ENCODE assay signal across 20 cellular contexts in the genomic region with DNA sequence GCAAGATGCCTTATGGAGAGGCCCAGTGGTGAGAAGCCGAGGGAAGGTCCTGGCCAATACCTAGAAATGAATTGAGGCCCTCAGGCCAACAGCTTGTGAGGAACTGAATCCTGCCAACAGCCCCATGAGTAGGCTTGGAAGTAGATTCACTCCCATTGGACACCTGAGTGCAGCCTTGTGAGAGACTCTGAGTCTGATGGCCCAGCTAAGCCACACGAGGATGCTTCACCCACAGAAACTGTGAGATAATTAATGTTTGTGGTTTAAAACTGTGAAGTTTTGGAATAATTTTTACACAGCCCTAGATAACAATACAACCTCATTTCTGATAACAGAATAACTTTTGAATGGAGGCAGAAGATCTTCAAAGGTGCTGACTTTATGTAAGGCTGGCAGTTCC.
"Had no signal": no experiment of that assay in that cellular context is flagged by ENCODE, and none has a peak within 500 bp of the region (broad histone marks: within the 10 kb centered on the region; RNA-seq: fewer than 3 reads in every experiment).

No MANE protein-coding gene starts in this region.

- H3K4me1 Mint-ChIP-seq: naive thymus-derived CD8-positive, alpha-beta T cell had no signal

- H3K4me1 ChIP-seq: spleen, stomach, transverse colon had no signal

- H3K9me3 ChIP-seq: esophagus muscularis mucosa, gastroesophageal sphincter, mucosa of descending colon, neutrophil, spleen, stomach, thoracic aorta, transverse colon had no signal

- H3K36me3 Mint-ChIP-seq: naive thymus-derived CD8-positive, alpha-beta T cell had no signal

- H3K36me3 ChIP-seq: esophagus muscularis mucosa, gastroesophageal sphincter, neutrophil, spleen, stomach, thoracic aorta, transverse colon had no signal

- H3K4me3 ChIP-seq: dorsolateral prefrontal cortex, esophagus muscularis mucosa, gastroesophageal sphincter, mucosa of descending colon, spleen, stomach, thoracic aorta, transverse colon had no signal

- ATAC-seq: gastroesophageal sphincter; left lobe of liver; mucosa of descending colon; naive thymus-derived CD8-positive, alpha-beta T cell had no signal

- H3K4me3 Mint-ChIP-seq: naive thymus-derived CD8-positive, alpha-beta T cell had no signal

- DNase-seq: cortex of kidney; dorsolateral prefrontal cortex; effector CD8-positive, alpha-beta T cell; glutamatergic neuron; islet precursor cell; mammary epithelial cell; mucosa of descending colon; naive thymus-derived CD8-positive, alpha-beta T cell; spleen; stimulated activated CD4-positive, alpha-beta T cell treated with anti-CD3 and anti-CD28 coated beads, Interleukin-2, amount 100 ng/mL, for 24 hours; stimulated activated CD4-positive, alpha-beta T cell treated with anti-CD3 and anti-CD28 coated beads, Interleukin-4, amount 100 ng/mL, for 4 hours; stimulated activated naive CD4-positive, alpha-beta T cell; stomach; substantia nigra; transverse colon had no signal

- H3K27me3 ChIP-seq: neutrophil, transverse colon had no signal

- H3K27ac ChIP-seq: dorsolateral prefrontal cortex, esophagus muscularis mucosa, gastroesophageal sphincter, neutrophil, spleen, stomach, thoracic aorta, transverse colon had no signal
